Comparison of ENCODE assay signal across 11 cellular contexts in the genomic region with DNA sequence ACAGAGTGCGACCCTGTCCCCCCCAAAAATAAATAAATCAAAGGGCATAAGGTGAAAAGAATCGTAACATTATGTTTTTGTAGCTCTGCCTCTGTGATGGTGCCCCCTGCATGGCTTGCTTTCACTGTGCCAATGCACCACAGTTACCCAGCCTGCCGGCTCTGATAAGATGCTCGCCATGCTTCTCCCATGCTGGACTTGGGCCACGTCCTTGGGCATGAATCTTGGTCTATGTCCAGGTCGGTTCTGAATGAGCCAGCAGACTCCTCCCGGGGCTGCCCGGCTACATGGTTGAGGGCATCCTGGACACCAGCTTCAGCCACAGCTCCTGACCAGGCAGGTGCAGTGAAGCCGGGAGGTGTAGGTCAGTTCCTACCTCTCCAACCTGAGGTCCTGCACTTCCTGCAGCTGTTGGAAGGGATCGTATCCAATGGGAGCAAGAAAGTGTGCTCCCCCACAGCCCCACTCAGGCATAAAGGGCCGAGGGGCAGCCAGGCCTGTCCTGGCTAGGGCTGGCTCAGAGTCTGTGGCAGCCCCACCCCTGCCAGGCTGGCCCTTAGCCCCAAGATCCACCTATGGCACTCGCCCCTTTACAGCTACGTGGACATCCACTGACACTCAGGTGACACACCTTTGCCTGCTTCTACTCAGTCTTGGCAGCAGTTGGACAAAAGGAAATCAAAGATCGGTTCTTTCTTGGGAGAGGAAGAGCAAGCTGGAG. TPM values are rescaled to one million over a fixed set of nuclear protein-coding genes. Genes with fewer than 3 reads are reported as not detected.
A peak's percentile ranks its signal among the peaks of the same experiment; 100 is the strongest.
DNase-seq lines count a peak whose midpoint lies in the region; ATAC-seq, FAIRE-seq and TF ChIP-seq lines count a peak whose summit lies in the region.
"Had no signal": no experiment of that assay in that cellular context is flagged by ENCODE, and none has a peak within 500 bp of the region (broad histone marks: within the 10 kb centered on the region; RNA-seq: fewer than 3 reads in every experiment).

No MANE protein-coding gene starts in this region.

- DNase-seq in G401 (ENCODE audit: low spot score) (peak; percentile 96), mammary epithelial cell (no peak), left colon (no peak), gastrocnemius medialis (peak in 1 of 2 donors; percentile 53), D721Med (ENCODE audit: insufficient read length, low spot score) (no peak), GDM1 (lab: John Stamatoyannopoulos, UW) (no peak)
- DNase-seq in T-helper 2 cell treated with Interferon-gamma antibody and Interleukin-4, amounts not matched to agents 5 μg/mL and 100 μg/mL, for 36 hours (ENCODE audit: low spot score) = no peak
- DNase-seq: activated B cell treated with CpG ODN at 0.5 μM for 24 hours; activated naive CD4-positive, alpha-beta T cell treated with anti-CD3 and anti-CD28 coated beads, Interleukin-2, amount 50 U/mL, for 16 hours; MV-4-11 had no signal

- H3K36me3 Mint-ChIP-seq in T-helper 2 cell treated with Interferon-gamma antibody and Interleukin-4, amounts not matched to agents 5 μg/mL and 100 μg/mL, for 36 hours (ENCODE audit: low read depth) = no peaks in the 10 kb centered on the region

- H3K79me2 ChIP-seq in mammary epithelial cell (ENCODE audit: insufficient read depth, low read length) = peaks cover 95% of the 10 kb centered on the region

- H3K4me1 Mint-ChIP-seq in T-helper 2 cell treated with Interferon-gamma antibody and Interleukin-4, amounts not matched to agents 5 μg/mL and 100 μg/mL, for 36 hours (ENCODE audit: low read depth) = no peaks in the 10 kb centered on the region

- peak overlapping the region in 1 of 3 experiments; percentile 7 for H3K4me3 ChIP-seq in mammary epithelial cell (replicated peaks in 1 of 3; ENCODE audit: insufficient read depth in 1 of 3, low read depth in 2 of 3, low read length in 3 of 3)
- H3K4me3 ChIP-seq in gastrocnemius medialis = no peak overlapping the region

- H2AFZ ChIP-seq in mammary epithelial cell (ENCODE audit: low read depth, low read length) = peak overlapping the region; percentile 17

- H3K4me2 ChIP-seq in mammary epithelial cell (ENCODE audit: insufficient read depth, low read depth, low read length) = peak overlapping the region; percentile 77

- TF ChIP-seq CTCF in mammary epithelial cell (conservative IDR thresholded peaks at IDR 0.05 in 1 of 2, IDR thresholded peaks at IDR 0.05 in 1 of 2; ENCODE audit: extremely low read depth in 1 of 2, insufficient read depth in 1 of 2, low read depth in 1 of 2, low read length in 2 of 2) (no peak), gastrocnemius medialis (IDR thresholded peaks at IDR 0.05 in 4 of 5, conservative IDR thresholded peaks at IDR 0.05 in 1 of 5) (no peak), D721Med (IDR thresholded peaks at IDR 0.05; ENCODE audit: insufficient read depth, missing control alignments) (no peak)

- no TSS peak for BruUV-seq in mammary epithelial cell (replicated peaks; lab: Mats Ljungman, UMichigan)

- no peaks in the 10 kb centered on the region for H4K20me1 ChIP-seq in mammary epithelial cell (ENCODE audit: insufficient read depth, low read length)

- in situ Hi-C loops in G401 (cut with HindIII; ENCODE audit: low sequenced_read_pairs) = no loop called here
- in situ Hi-C loops in mammary epithelial cell (cut with MboI; ENCODE audit: low sequenced_read_pairs in 2 of 2) = no loop called here
- in situ Hi-C loops in gastrocnemius medialis (cut with MboI; ENCODE audit: low sequenced_read_pairs in 4 of 4) = no loop called here

- dilution Hi-C loops in mammary epithelial cell (cut with HindIII; ENCODE audit: low sequenced_read_pairs) = no loop called here

- H3K36me3 ChIP-seq in mammary epithelial cell (ENCODE audit: insufficient read depth, low read length) = no peaks in the 10 kb centered on the region
- no peaks in the 10 kb centered on the region for H3K36me3 ChIP-seq in gastrocnemius medialis

- H3K9me3 ChIP-seq in mammary epithelial cell (replicated peaks; ENCODE audit: insufficient read depth, low read length) (no peaks in the 10 kb centered on the region), gastrocnemius medialis (no peaks in the 10 kb centered on the region)

- CTCF ChIA-PET in mammary epithelial cell (lab: Charles Lee; ENCODE audit: low non-redundant PET) = interaction anchor here (0.6 kb wide), 1 partner anchor 1943 kb away, joined by 5 read pairs; no protein-coding TSS in a partner anchor

- H3K27ac ChIP-seq in mammary epithelial cell (ENCODE audit: insufficient read depth, low read depth, low read length) (peak overlapping the region; percentile 77), gastrocnemius medialis (peak overlapping the region; percentile 69 to 86 (median 82))

- no peak for TF ChIP-seq POLR2A in gastrocnemius medialis (IDR thresholded peaks at IDR 0.05)

- ATAC-seq in left colon (peak; percentile 87), gastrocnemius medialis (peak in 1 of 2 donors; percentile 21), GM21723 (IDR thresholded peaks at IDR 0.05; ENCODE audit: unreplicated experiment) (no peak)

- intact Hi-C loops in mammary epithelial cell (cut with micrococcal nuclease) = loop anchor here (1.0 to 2.0 kb wide), 2 partner anchors 23 to 27 kb away; no protein-coding TSS in a partner anchor
- intact Hi-C loops in left colon (cut with DNase I, micrococcal nuclease) = no loop called here
- intact Hi-C loops in gastrocnemius medialis (cut with DNase I; ENCODE audit: low total_unique reads) = no loop called here

- H3K9ac ChIP-seq in mammary epithelial cell (ENCODE audit: insufficient read depth, low read length) = peak overlapping the region; percentile 47

- H3K4me3 Mint-ChIP-seq in T-helper 2 cell treated with Interferon-gamma antibody and Interleukin-4, amounts not matched to agents 5 μg/mL and 100 μg/mL, for 36 hours = no peak overlapping the region
- H3K4me3 Mint-ChIP-seq: activated B cell treated with CpG ODN at 0.5 μM for 24 hours had no signal

- FAIRE-seq in D721Med (lab: Jason Lieb, UNC) = no peak

- WGBS in mammary epithelial cell (ENCODE audit: low coverage, missing lambda C conversion rate) = 33% methylated on average over 12 of the region's 14 CpGs

- H3K27me3 ChIP-seq in mammary epithelial cell (ENCODE audit: insufficient read depth, low read length) (no peaks in the 10 kb centered on the region), gastrocnemius medialis (no peaks in the 10 kb centered on the region)

- no peaks in the 10 kb centered on the region for H3K27me3 Mint-ChIP-seq in T-helper 2 cell treated with Interferon-gamma antibody and Interleukin-4, amounts not matched to agents 5 μg/mL and 100 μg/mL, for 36 hours (ENCODE audit: low read depth)

- peaks cover 45% of the 10 kb centered on the region for H3K4me1 ChIP-seq in mammary epithelial cell (ENCODE audit: insufficient read depth, low read length)
- peaks cover 69 to 73% of the 10 kb centered on the region in 2 donors for H3K4me1 ChIP-seq in gastrocnemius medialis

- no peak overlapping the region for H3K27ac Mint-ChIP-seq in T-helper 2 cell treated with Interferon-gamma antibody and Interleukin-4, amounts not matched to agents 5 μg/mL and 100 μg/mL, for 36 hours
- H3K27ac Mint-ChIP-seq: activated B cell treated with CpG ODN at 0.5 μM for 24 hours had no signal

- H3K9me3 Mint-ChIP-seq in T-helper 2 cell treated with Interferon-gamma antibody and Interleukin-4, amounts not matched to agents 5 μg/mL and 100 μg/mL, for 36 hours = no peaks in the 10 kb centered on the region

RNA-seq across cellular contexts. Expression of a gene that starts 34.1 kb away (rescaled TPM):
- 26.6 and 29.9 TPM in 2 replicates for total RNA-seq in G401 (2014; rRNA removed; shearing (Covaris generic))
- 10 to 100 TPM; 32.4 to 85.0 TPM for total RNA-seq in mammary epithelial cell
- polyA plus RNA-seq in mammary epithelial cell = 18.1 TPM
- polyA minus RNA-seq in mammary epithelial cell = 35.7 TPM
- 1 to 10 TPM; 1.1 to 2.7 TPM for total RNA-seq in left colon
- 10 to 100 TPM; 11.5 to 31.6 (median 16.3) TPM for total RNA-seq in gastrocnemius medialis
- total RNA-seq: activated B cell treated with CpG ODN at 0.5 μM for 24 hours had no signal
